ENCODE assay signal across 9 cellular contexts in genomic region chr5:59741599-59741998, GRCh38.
"Had no signal": no experiment of that assay in that cellular context is flagged by ENCODE, and none has a peak within 500 bp of the region (broad histone marks: within the 10 kb centered on the region; RNA-seq: fewer than 3 reads in every experiment).

No MANE protein-coding gene starts in this region.

- FAIRE-seq: HTR-8/SVneo had no signal

- H3K4me2 ChIP-seq: KMS-11 had no signal

- H2AFZ ChIP-seq: GM23248 had no signal

- ATAC-seq: HCT116 had no signal

- DNase-seq: GM23248, GOT3, H7, HFFc6, KBM-7 had no signal

- H3K4me1 ChIP-seq: HAP-1 had no signal

- H3K27ac ChIP-seq: GM23248, KMS-11 had no signal

- H3K9ac ChIP-seq: GM23248, KMS-11 had no signal

- H3K9me3 ChIP-seq: HAP-1 had no signal

- H3K4me3 ChIP-seq: GM23248, HAP-1 had no signal

- H3K36me3 ChIP-seq: HAP-1 had no signal
